In genomic region chr1:59526240-59526639, GRCh38 we compare ENCODE assay signal across 18 cellular contexts.
"Had no signal": no experiment of that assay in that cellular context is flagged by ENCODE, and none has a peak within 500 bp of the region (broad histone marks: within the 10 kb centered on the region; RNA-seq: fewer than 3 reads in every experiment).

No MANE protein-coding gene starts in this region.

- H3K4me3 Mint-ChIP-seq: activated B cell treated with CpG ODN at 0.5 μM for 24 hours; activated CD4-positive, alpha-beta memory T cell treated with anti-CD3 and anti-CD28 coated beads for 36 hours; activated naive CD8-positive, alpha-beta T cell; natural killer cell treated with Interleukin-12 subunit alpha and Interleukin-12 subunit beta and Interleukin-15 and Interleukin-18, amount 100 ng/mL, for 72 hours; stimulated activated memory B cell treated with anti-CD40 and anti-IgM and Interleukin-4, amounts not matched to agents 10 μg/mL and 1 μg/mL and 100 μg/mL, for 72 hours had no signal

- H3K27ac ChIP-seq: epithelial cell of prostate, neutrophil, sigmoid colon, spleen had no signal

- ATAC-seq: natural killer cell treated with Interleukin-12 subunit alpha and Interleukin-12 subunit beta and Interleukin-15 and Interleukin-18, amount 100 ng/mL, for 72 hours; stimulated activated memory B cell treated with anti-CD40 and anti-IgM and Interleukin-4, amounts not matched to agents 10 μg/mL and 1 μg/mL and 100 μg/mL, for 72 hours had no signal

- H3K4me1 Mint-ChIP-seq: activated B cell treated with CpG ODN at 0.5 μM for 24 hours; stimulated activated memory B cell treated with anti-CD40 and anti-IgM and Interleukin-4, amounts not matched to agents 10 μg/mL and 1 μg/mL and 100 μg/mL, for 72 hours had no signal

- H3K27me3 ChIP-seq: neutrophil, sigmoid colon, spleen had no signal

- DNase-seq: activated B cell treated with CpG ODN at 0.5 μM for 24 hours; activated CD4-positive, alpha-beta memory T cell treated with anti-CD3 and anti-CD28 coated beads for 36 hours; activated CD4-positive, alpha-beta T cell treated with anti-CD3 and anti-CD28 coated beads for 4 hours; activated T-cell treated with anti-CD3 and anti-CD28 coated beads for 4 hours; amniotic stem cell; foreskin melanocyte; hypothalamus; islet precursor cell; sigmoid colon; spleen; stimulated activated CD4-positive, alpha-beta T cell treated with anti-CD3 and anti-CD28 coated beads, Interleukin-4, amount 100 ng/mL, for 4 hours had no signal

- H3K9me3 Mint-ChIP-seq: activated B cell treated with CpG ODN at 0.5 μM for 24 hours; activated CD4-positive, alpha-beta memory T cell treated with anti-CD3 and anti-CD28 coated beads for 36 hours; natural killer cell treated with Interleukin-12 subunit alpha and Interleukin-12 subunit beta and Interleukin-15 and Interleukin-18, amount 100 ng/mL, for 72 hours; stimulated activated memory B cell treated with anti-CD40 and anti-IgM and Interleukin-4, amounts not matched to agents 10 μg/mL and 1 μg/mL and 100 μg/mL, for 72 hours had no signal

- H3K27me3 Mint-ChIP-seq: activated B cell treated with CpG ODN at 0.5 μM for 24 hours; activated CD4-positive, alpha-beta memory T cell treated with anti-CD3 and anti-CD28 coated beads for 36 hours; activated naive CD8-positive, alpha-beta T cell; natural killer cell treated with Interleukin-12 subunit alpha and Interleukin-12 subunit beta and Interleukin-15 and Interleukin-18, amount 100 ng/mL, for 72 hours; stimulated activated memory B cell treated with anti-CD40 and anti-IgM and Interleukin-4, amounts not matched to agents 10 μg/mL and 1 μg/mL and 100 μg/mL, for 72 hours had no signal

- H3K36me3 Mint-ChIP-seq: activated CD4-positive, alpha-beta memory T cell treated with anti-CD3 and anti-CD28 coated beads for 36 hours; natural killer cell treated with Interleukin-12 subunit alpha and Interleukin-12 subunit beta and Interleukin-15 and Interleukin-18, amount 100 ng/mL, for 72 hours had no signal

- FAIRE-seq: TTC549 had no signal

- H3K36me3 ChIP-seq: neutrophil, sigmoid colon, spleen had no signal

- H3K9me3 ChIP-seq: neutrophil, sigmoid colon, spleen had no signal

- H3K4me3 ChIP-seq: lung, sigmoid colon, spleen had no signal

- H3K27ac Mint-ChIP-seq: activated B cell treated with CpG ODN at 0.5 μM for 24 hours; activated CD4-positive, alpha-beta memory T cell treated with anti-CD3 and anti-CD28 coated beads for 36 hours; activated naive CD8-positive, alpha-beta T cell; natural killer cell treated with Interleukin-12 subunit alpha and Interleukin-12 subunit beta and Interleukin-15 and Interleukin-18, amount 100 ng/mL, for 72 hours; stimulated activated memory B cell treated with anti-CD40 and anti-IgM and Interleukin-4, amounts not matched to agents 10 μg/mL and 1 μg/mL and 100 μg/mL, for 72 hours had no signal
